ENCODE assay signal across 24 cellular contexts in the genomic region with DNA sequence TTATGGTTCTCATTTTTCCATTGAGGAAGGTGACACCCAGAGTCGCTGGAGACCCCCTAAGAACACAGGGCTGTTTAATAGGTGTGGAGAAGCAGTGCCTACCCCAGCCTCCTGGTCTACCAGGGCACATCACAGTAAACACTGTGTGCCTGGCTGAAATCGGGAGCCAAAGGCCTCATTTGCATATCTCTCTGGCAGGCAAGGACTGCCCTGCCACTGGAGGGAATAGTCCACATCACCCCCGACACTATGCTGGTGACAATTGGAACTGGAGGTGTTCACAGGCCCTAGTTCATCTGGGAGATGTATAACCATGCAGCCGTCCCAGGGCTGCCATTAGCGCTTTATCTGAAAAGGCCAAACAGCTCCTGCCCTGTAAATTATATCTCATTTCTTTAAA.
"Had no signal": no experiment of that assay in that cellular context is flagged by ENCODE, and none has a peak within 500 bp of the region (broad histone marks: within the 10 kb centered on the region; RNA-seq: fewer than 3 reads in every experiment).

No MANE protein-coding gene starts in this region.

- H3K4me1 ChIP-seq: ascending aorta, colonic mucosa, gastroesophageal sphincter, heart left ventricle, left ventricle myocardium inferior, pancreas, prostate gland, sigmoid colon, uterus had no signal

- H3K9me3 ChIP-seq: ascending aorta, colonic mucosa, gastroesophageal sphincter, heart left ventricle, left ventricle myocardium inferior, pancreas, prostate gland, sigmoid colon, thoracic aorta, uterus had no signal

- H3K27ac ChIP-seq: ascending aorta, cardiac muscle cell, colonic mucosa, gastroesophageal sphincter, heart left ventricle, left ventricle myocardium inferior, pancreas, prostate gland, sigmoid colon, thoracic aorta, uterus had no signal

- DNase-seq: activated CD4-positive, alpha-beta T cell treated with anti-CD3 and anti-CD28 coated beads for 4 hours; activated CD4-positive, alpha-beta T cell treated with anti-CD3 and anti-CD28 coated beads, Interleukin-2, amount 50 U/mL, for 4 hours; activated CD8-positive, alpha-beta memory T cell treated with anti-CD3 and anti-CD28 coated beads for 24 hours; activated effector memory CD4-positive, alpha-beta T cell treated with anti-CD3 and anti-CD28 coated beads, Interleukin-2, amount 50 U/mL, for 16 hours; activated naive CD4-positive, alpha-beta T cell treated with anti-CD3 and anti-CD28 coated beads, Interleukin-2, amount 10 ng/mL, durations not matched to agents 7 days and 5 days; activated naive CD8-positive, alpha-beta T cell treated with anti-CD3 and anti-CD28 coated beads, Interleukin-2, amount 10 ng/mL, durations not matched to agents 7 days and 5 days; cerebellar nuclear complex; colonic mucosa; effector memory CD4-positive, alpha-beta T cell; heart left ventricle; left ventricle myocardium inferior; naive B cell; pancreas; sigmoid colon; small intestine; stimulated activated CD4-positive, alpha-beta T cell treated with anti-CD3 and anti-CD28 coated beads, Interleukin-4, amount 100 ng/mL, for 24 hours; trophoblast cell; uterus had no signal

- H3K27me3 ChIP-seq: ascending aorta, cardiac muscle cell, colonic mucosa, pancreas, uterus had no signal

- H3K36me3 ChIP-seq: ascending aorta, cardiac muscle cell, colonic mucosa, gastroesophageal sphincter, heart left ventricle, left ventricle myocardium inferior, pancreas, prostate gland, sigmoid colon, thoracic aorta, uterus had no signal

- H3K4me3 ChIP-seq: ascending aorta, cardiac muscle cell, colonic mucosa, gastroesophageal sphincter, heart left ventricle, left ventricle myocardium inferior, lung, pancreas, prostate gland, sigmoid colon, thoracic aorta, uterus had no signal
